Comparison of ENCODE assay signal across 1 cellular context in genomic region chr7:139825666-139826290, GRCh38.
TF ChIP-seq lines count a peak whose summit lies in the region.

No MANE protein-coding gene starts in this region.

TF ChIP-seq in K562, 482 proteins besides CTCF, POLR2A, EP300 and RAD21:
- TF ChIP-seq ZNF507 (tag; conservative IDR thresholded peaks at IDR 0.05) (no peak), RBM15 (IDR thresholded peaks at IDR 0.05; ENCODE audit: insufficient read depth, low read length) (no peak), IRF1 (CRISPR knock-in tag; IDR thresholded peaks at IDR 0.05; ENCODE audit: borderline replicate concordance) (no peak), BHLHE40 (IDR thresholded peaks at IDR 0.05; ENCODE audit: low read length) (peak; percentile 23; the same call in 1 of the 2 replicates), JUN (IDR thresholded peaks at IDR 0.05; ENCODE audit: borderline replicate concordance, low read depth, low read length) (peak; percentile 67; the same call in 1 of the 2 replicates), JUN (CRISPR knock-in tag; IDR thresholded peaks at IDR 0.05; ENCODE audit: borderline replicate concordance) (no peak), MTA1 (IDR thresholded peaks at IDR 0.05; ENCODE audit: borderline replicate concordance) (no peak), ZBTB11 (CRISPR knock-in tag; IDR thresholded peaks at IDR 0.05) (0 out of 6 replicates have a peak, but pooled peaks of 1 of the 3 experiments have one; percentile 10), CLOCK (CRISPR knock-in tag; IDR thresholded peaks at IDR 0.05; ENCODE audit: borderline replicate concordance) (no peak), EGR1 (conservative IDR thresholded peaks at IDR 0.05) (peak; percentile 57), ARID1B (IDR thresholded peaks at IDR 0.05) (0 out of 2 replicates have a peak, but pooled peaks have one; percentile 10), ZC3H8 (IDR thresholded peaks at IDR 0.05) (no peak), DPF2 (IDR thresholded peaks at IDR 0.05) (peak; percentile 28; the same call in 1 of the 2 replicates), JUND (IDR thresholded peaks at IDR 0.05; ENCODE audit: borderline replicate concordance, low read depth, low read length) (peak; percentile 93), JUND (tag; IDR thresholded peaks at IDR 0.05; ENCODE audit: borderline replicate concordance, low read depth, low read length) (peak; percentile 87; the same call in 2 of the 3 replicates), ETV1 (tag; conservative IDR thresholded peaks at IDR 0.05; ENCODE audit: low read depth) (no peak), FOXP4 (CRISPR knock-in tag; IDR thresholded peaks at IDR 0.05; ENCODE audit: borderline replicate concordance) (no peak), HNRNPH1 (optimal IDR thresholded peaks at IDR 0.05; ENCODE audit: low read depth, low read length) (no peak), THRAP3 (IDR thresholded peaks at IDR 0.05; ENCODE audit: borderline replicate concordance) (no peak), SAP30 (IDR thresholded peaks at IDR 0.05; ENCODE audit: borderline replicate concordance, insufficient read depth, low read depth, low read length, poor library complexity, severe bottlenecking) (no peak), TAF9B (IDR thresholded peaks at IDR 0.05; ENCODE audit: partially characterized antibody) (no peak), MEF2A (IDR thresholded peaks at IDR 0.05; ENCODE audit: control insufficient read depth, low read depth, low read length) (no peak), ZFP36 (IDR thresholded peaks at IDR 0.05; ENCODE audit: low read depth, low read length, partially characterized antibody) (peak; percentile 53), FOSL1 (tag; conservative IDR thresholded peaks at IDR 0.05) (peak; percentile 92), PHTF2 (CRISPR knock-in tag; IDR thresholded peaks at IDR 0.05) (no peak), PATZ1 (CRISPR knock-in tag; IDR thresholded peaks at IDR 0.05; ENCODE audit: borderline replicate concordance) (no peak), DMBX1 (CRISPR knock-in tag; IDR thresholded peaks at IDR 0.05; ENCODE audit: borderline replicate concordance) (no peak), FOS (IDR thresholded peaks at IDR 0.05; ENCODE audit: extremely low read depth, insufficient read length) (peak; percentile 5), CTBP1 (IDR thresholded peaks at IDR 0.05; ENCODE audit: borderline replicate concordance) (0 out of 2 replicates have a peak, but pooled peaks have one; percentile 14), ATF3 (IDR thresholded peaks at IDR 0.05) (peak; percentile 91), ATF3 (CRISPR knock-in tag; conservative IDR thresholded peaks at IDR 0.05) (peak; percentile 66; the same call in 1 of the 2 replicates)
- TF ChIP-seq, protein P1, sequence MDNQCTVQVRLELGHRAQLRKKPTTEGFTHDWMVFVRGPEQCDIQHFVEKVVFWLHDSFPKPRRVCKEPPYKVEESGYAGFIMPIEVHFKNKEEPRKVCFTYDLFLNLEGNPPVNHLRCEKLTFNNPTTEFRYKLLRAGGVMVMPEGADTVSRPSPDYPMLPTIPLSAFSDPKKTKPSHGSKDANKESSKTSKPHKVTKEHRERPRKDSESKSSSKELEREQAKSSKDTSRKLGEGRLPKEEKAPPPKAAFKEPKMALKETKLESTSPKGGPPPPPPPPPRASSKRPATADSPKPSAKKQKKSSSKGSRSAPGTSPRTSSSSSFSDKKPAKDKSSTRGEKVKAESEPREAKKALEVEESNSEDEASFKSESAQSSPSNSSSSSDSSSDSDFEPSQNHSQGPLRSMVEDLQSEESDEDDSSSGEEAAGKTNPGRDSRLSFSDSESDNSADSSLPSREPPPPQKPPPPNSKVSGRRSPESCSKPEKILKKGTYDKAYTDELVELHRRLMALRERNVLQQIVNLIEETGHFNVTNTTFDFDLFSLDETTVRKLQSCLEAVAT (IDR thresholded peaks at IDR 0.05): no peak
